In the genomic region with DNA sequence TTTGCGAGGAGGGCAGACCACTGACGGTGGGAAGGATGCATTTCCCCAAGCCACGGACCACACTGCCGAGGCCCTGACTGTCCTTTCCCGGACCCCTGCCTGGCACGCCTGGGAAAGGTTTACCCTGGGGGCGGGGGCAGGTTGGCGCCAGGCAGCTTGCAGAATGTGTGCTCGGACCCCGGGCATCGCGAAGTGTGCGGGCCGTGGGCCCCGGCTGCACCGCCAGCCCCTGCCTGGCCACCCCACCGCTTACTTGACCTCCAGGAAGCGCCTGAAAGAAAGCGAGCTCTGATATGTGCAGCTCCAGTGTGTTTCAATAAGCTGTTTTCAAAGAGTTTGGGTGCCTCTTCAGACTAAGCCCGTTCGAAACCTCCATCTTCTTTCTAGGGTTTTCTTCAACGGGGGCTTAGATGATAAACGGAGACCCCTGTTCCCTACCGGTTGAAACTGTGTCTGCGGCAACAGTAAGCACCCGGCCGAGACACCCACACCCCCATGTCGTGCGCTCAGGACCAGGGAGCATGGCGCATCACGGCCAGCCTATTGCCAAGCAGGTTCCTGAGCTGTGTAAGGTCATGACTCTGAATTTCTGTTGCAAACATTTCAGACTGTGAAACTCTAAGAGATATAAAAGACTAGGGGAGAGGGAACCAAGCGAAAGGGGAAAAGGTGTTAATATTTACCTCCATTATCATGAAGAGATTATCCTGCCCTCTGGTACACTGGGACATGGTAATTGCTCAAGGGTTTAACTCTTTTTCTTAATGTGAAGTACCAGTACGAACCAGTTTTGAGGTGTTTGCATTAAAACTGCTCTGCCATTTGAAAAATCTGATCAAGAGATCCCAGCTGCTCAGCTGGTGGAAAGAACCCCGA, we compare ENCODE assay signal across 16 cellular contexts.
DNase-seq lines count a peak whose midpoint lies in the region; FAIRE-seq and TF ChIP-seq lines count a peak whose summit lies in the region.
"Had no signal": no experiment of that assay in that cellular context is flagged by ENCODE, and none has a peak within 500 bp of the region (broad histone marks: within the 10 kb centered on the region; RNA-seq: fewer than 3 reads in every experiment).

No MANE protein-coding gene starts in this region.

- H3K9ac ChIP-seq in astrocyte (ENCODE audit: low read length), result no peak overlapping the region
- no peak overlapping the region for H3K9ac ChIP-seq in neuronal stem cell (ENCODE audit: low read depth, low read length, poor library complexity)
- H3K9ac ChIP-seq: BLaER1 treated with 17β-estradiol and CSF1 and Interleukin-3, amounts not matched to agents 10 nM and 100 nM had no signal

- peak overlapping the region; percentile 63 for H2BK12ac ChIP-seq in neuronal stem cell (ENCODE audit: low read length)

- H2AFZ ChIP-seq in astrocyte (ENCODE audit: low read depth, low read length) (no peak overlapping the region), neuronal stem cell (ENCODE audit: low read length) (no peak overlapping the region), osteoblast (ENCODE audit: low read length) (no peak overlapping the region)

- H3K9me3 ChIP-seq in astrocyte (ENCODE audit: insufficient read depth, low read depth, low read length) (no peaks in the 10 kb centered on the region), neuronal stem cell (replicated peaks in 1 of 2; ENCODE audit: control insufficient read depth in 2 of 2, insufficient read depth in 1 of 2, low read depth in 1 of 2, low read length in 2 of 2) (no peaks in the 10 kb centered on the region), osteoblast (ENCODE audit: low read depth, low read length) (no peaks in the 10 kb centered on the region)

- no peak overlapping the region for H3K4me3 Mint-ChIP-seq in astrocyte (ENCODE audit: unreplicated experiment)
- H3K4me3 Mint-ChIP-seq: CD8-positive, alpha-beta memory T cell had no signal

- no peak overlapping the region for H3K14ac ChIP-seq in neuronal stem cell (ENCODE audit: low read length)

- peak; percentile 37 for FAIRE-seq in astrocyte (lab: Jason Lieb, UNC)
- FAIRE-seq: K562 had no signal

- H2BK15ac ChIP-seq in neuronal stem cell (ENCODE audit: low read length), result no peak overlapping the region

- H3K27ac ChIP-seq in astrocyte (ENCODE audit: low read depth, low read length), result no peak overlapping the region
- H3K27ac ChIP-seq in neuronal stem cell (replicated peaks; ENCODE audit: low read length), result no peak overlapping the region
- no peak overlapping the region for H3K27ac ChIP-seq in osteoblast (ENCODE audit: low read depth, low read length)
- H3K27ac ChIP-seq: BLaER1 treated with 17β-estradiol and CSF1 and Interleukin-3, amounts not matched to agents 10 nM and 100 nM had no signal

- H3K4me1 Mint-ChIP-seq in astrocyte (ENCODE audit: low read depth, unreplicated experiment), result peaks cover 10% of the 10 kb centered on the region
- H3K4me1 Mint-ChIP-seq: CD8-positive, alpha-beta memory T cell had no signal

- no peak overlapping the region for H3K4ac ChIP-seq in neuronal stem cell (ENCODE audit: low read length)

- H3K4me3 ChIP-seq in astrocyte (ENCODE audit: insufficient read depth, low read depth, low read length) (no peak overlapping the region), neuronal stem cell (ENCODE audit: low read length in 2 of 2) (peak overlapping the region in 1 of 2 donors; percentile 11), osteoblast (ENCODE audit: insufficient read depth, low read length) (no peak overlapping the region)
- H3K4me3 ChIP-seq: BLaER1 treated with 17β-estradiol and CSF1 and Interleukin-3, amounts not matched to agents 10 nM and 100 nM; K562 had no signal

- no peaks in the 10 kb centered on the region for H3K79me2 ChIP-seq in astrocyte (ENCODE audit: insufficient read depth, low read length)
- H3K79me2 ChIP-seq in osteoblast (ENCODE audit: insufficient read depth, low read length), result no peaks in the 10 kb centered on the region

- no peaks in the 10 kb centered on the region for H3K79me1 ChIP-seq in neuronal stem cell (ENCODE audit: low read depth, low read length)

- H3K27ac Mint-ChIP-seq in astrocyte (ENCODE audit: unreplicated experiment), result peak overlapping the region; percentile 34
- H3K27ac Mint-ChIP-seq: CD8-positive, alpha-beta memory T cell had no signal

- H2BK5ac ChIP-seq in neuronal stem cell (ENCODE audit: low read length), result no peak overlapping the region

- H2AK5ac ChIP-seq in neuronal stem cell (ENCODE audit: low read depth, low read length), result peak overlapping the region; percentile 42

- peaks cover 8% of the 10 kb centered on the region for H3K27me3 Mint-ChIP-seq in astrocyte (ENCODE audit: low read depth, unreplicated experiment)

- no CpG with 5 or more reads among the region's 34 CpGs for WGBS in neuronal stem cell (ENCODE audit: extremely low coverage in 2 of 2, insufficient read length in 2 of 2, insufficient replicate concordance in 1 of 2), 2 donors

- no peak overlapping the region for H4K8ac ChIP-seq in neuronal stem cell (ENCODE audit: low read depth, low read length)

- no peak overlapping the region for H3K18ac ChIP-seq in neuronal stem cell (ENCODE audit: low read length)

- no peaks in the 10 kb centered on the region for H3K36me3 ChIP-seq in astrocyte (ENCODE audit: insufficient read depth, low read length)
- H3K36me3 ChIP-seq in neuronal stem cell (replicated peaks in 1 of 2; ENCODE audit: control insufficient read depth in 2 of 2, insufficient read depth in 2 of 2, low read length in 2 of 2), result no peaks in the 10 kb centered on the region
- no peaks in the 10 kb centered on the region for H3K36me3 ChIP-seq in osteoblast (ENCODE audit: insufficient read depth, low read length)
- H3K36me3 ChIP-seq: BLaER1 treated with 17β-estradiol and CSF1 and Interleukin-3, amounts not matched to agents 10 nM and 100 nM had no signal

- no peak overlapping the region for H2BK120ac ChIP-seq in neuronal stem cell (ENCODE audit: low read depth, low read length)

- H3K36me3 Mint-ChIP-seq in astrocyte (ENCODE audit: low read depth, unreplicated experiment), result no peaks in the 10 kb centered on the region
- H3K36me3 Mint-ChIP-seq: CD8-positive, alpha-beta memory T cell had no signal

- no peak for TF ChIP-seq CTCF in astrocyte (IDR thresholded peaks at IDR 0.05; ENCODE audit: insufficient read depth, low read depth, low read length)
- no peak for TF ChIP-seq CTCF in osteoblast (IDR thresholded peaks at IDR 0.05; ENCODE audit: extremely low read depth, low read depth, low read length)

- H4K20me1 ChIP-seq in astrocyte (ENCODE audit: insufficient read depth, low read length) (no peaks in the 10 kb centered on the region), osteoblast (ENCODE audit: insufficient read depth, low read length) (no peaks in the 10 kb centered on the region)
- H4K20me1 ChIP-seq: BLaER1 treated with 17β-estradiol and CSF1 and Interleukin-3, amounts not matched to agents 10 nM and 100 nM had no signal

- DNase-seq in D341Med (ENCODE audit: low spot score), result peak; percentile 62
- DNase-seq in astrocyte (ENCODE audit: low read depth), result no peak
- DNase-seq in islet precursor cell, result peak; percentile 37
- DNase-seq in neuronal stem cell (ENCODE audit: low spot score), result no peak
- no peak for DNase-seq in OCI-M1 (lab: John Stamatoyannopoulos, UW)
- no peak for DNase-seq in NCI-H1092 (lab: John Stamatoyannopoulos, UW)
- DNase-seq in osteoblast (ENCODE audit: insufficient read length, low spot score, missing footprints), result no peak
- DNase-seq in NCI-H146 (lab: John Stamatoyannopoulos, UW), result no peak
- DNase-seq: CD8-positive, alpha-beta memory T cell; DMS 273 treated with DMSO at 0.1 percent for 48 hours; DND-41; NCI-H1930; NCI-H345; NCI-H526 had no signal

- H3K4me2 ChIP-seq in astrocyte (ENCODE audit: low read length) (no peak overlapping the region), neuronal stem cell (ENCODE audit: insufficient read depth, low read length, poor library complexity, severe bottlenecking) (no peak overlapping the region), osteoblast (ENCODE audit: insufficient read depth, low read length) (no peak overlapping the region)
- H3K4me2 ChIP-seq: BLaER1 treated with 17β-estradiol and CSF1 and Interleukin-3, amounts not matched to agents 10 nM and 100 nM had no signal

- H3K23ac ChIP-seq in neuronal stem cell (ENCODE audit: low read depth, low read length, poor library complexity), result no peak overlapping the region

- peaks cover 6% of the 10 kb centered on the region for H3K4me1 ChIP-seq in astrocyte (ENCODE audit: insufficient read depth, low read length)
- peaks cover 3 to 8% of the 10 kb centered on the region in 2 donors for H3K4me1 ChIP-seq in neuronal stem cell (ENCODE audit: control insufficient read depth in 2 of 2, insufficient read depth in 1 of 2, low read depth in 1 of 2, low read length in 2 of 2)
- H3K4me1 ChIP-seq in osteoblast (ENCODE audit: insufficient read depth, low read length), result peaks cover 6% of the 10 kb centered on the region
- H3K4me1 ChIP-seq: BLaER1 treated with 17β-estradiol and CSF1 and Interleukin-3, amounts not matched to agents 10 nM and 100 nM had no signal

- H4K91ac ChIP-seq in neuronal stem cell (ENCODE audit: low read depth, low read length, poor library complexity), result no peak overlapping the region

- peaks cover 6% of the 10 kb centered on the region for H3K9me3 Mint-ChIP-seq in astrocyte (ENCODE audit: unreplicated experiment)
- H3K9me3 Mint-ChIP-seq: CD8-positive, alpha-beta memory T cell had no signal

- H3K27me3 ChIP-seq in astrocyte (ENCODE audit: insufficient read depth, low read length), result peaks cover 16% of the 10 kb centered on the region
- H3K27me3 ChIP-seq in neuronal stem cell (ENCODE audit: control insufficient read depth in 3 of 3, insufficient read depth in 3 of 3, low read depth in 1 of 3, low read length in 3 of 3), result no peaks in the 10 kb centered on the region
- H3K27me3 ChIP-seq in osteoblast (ENCODE audit: insufficient read depth, low read length), result no peaks in the 10 kb centered on the region
- H3K27me3 ChIP-seq: BLaER1 treated with 17β-estradiol and CSF1 and Interleukin-3, amounts not matched to agents 10 nM and 100 nM had no signal

Comparison
In these comparisons a context has a peak if more than half of its experiments do, and no peak if none do; other contexts are left out.
1. DNase-seq: peak in D341Med (single experiment) and islet precursor cell (single experiment); none in astrocyte (single experiment), neuronal stem cell (single experiment), OCI-M1 (single experiment), NCI-H1092 (single experiment), osteoblast (single experiment) and NCI-H146 (single experiment).